In genomic region chr18:12679183-12679786, GRCh38 we compare ENCODE assay signal across 8 cellular contexts. TPM values are rescaled to one million over a fixed set of nuclear protein-coding genes. Genes with fewer than 3 reads are reported as not detected.
DNase-seq lines count a peak whose midpoint lies in the region; ATAC-seq and TF ChIP-seq lines count a peak whose summit lies in the region.

No MANE protein-coding gene starts in this region.

- TF ChIP-seq CTCF in ascending aorta (IDR thresholded peaks at IDR 0.05) (no peak), thoracic aorta (IDR thresholded peaks at IDR 0.05) (no peak), GM13976 (IDR thresholded peaks at IDR 0.05; ENCODE audit: borderline replicate concordance, control extremely low read depth, extremely low read depth, insufficient read depth, missing control alignments) (no peak)

- H3K4me1 ChIP-seq in ascending aorta (no peaks in the 10 kb centered on the region), thoracic aorta (ENCODE audit: control insufficient read depth in 1 of 2, low read depth in 2 of 2) (peaks cover 0 to 9% of the 10 kb centered on the region in 2 donors)
- peaks cover 5% of the 10 kb centered on the region for H3K4me1 ChIP-seq in CD8-positive, alpha-beta memory T cell (ENCODE audit: insufficient read depth, low read length)

- peaks cover 4 to 18% of the 10 kb centered on the region in 2 donors for H3K36me3 ChIP-seq in ascending aorta
- H3K36me3 ChIP-seq in thoracic aorta: peaks cover 8% of the 10 kb centered on the region
- peaks cover 5% of the 10 kb centered on the region for H3K36me3 ChIP-seq in CD8-positive, alpha-beta memory T cell (ENCODE audit: insufficient read depth, low read length)

- peak; percentile 41 for ATAC-seq in left colon
- peak; percentile 57 for ATAC-seq in thoracic aorta (ENCODE audit: insufficient number of reproducible peaks, low FRiP score, low read depth)

- peak overlapping the region; percentile 56 for H3K27ac Mint-ChIP-seq in T-helper 1 cell treated with Interleukin-12 subunit alpha and Interleukin-12 subunit beta and Interleukin-4 antibody, amounts not matched to agents 30 μg/mL and 1 μg/mL, for 36 hours
- peak overlapping the region in 3 of 8 donors; percentile 4 to 26 (median 8) for H3K27ac Mint-ChIP-seq in CD8-positive, alpha-beta memory T cell

- peak overlapping the region in 1 of 2 donors; percentile 54 for H3K4me3 ChIP-seq in ascending aorta
- peak overlapping the region; percentile 69 for H3K4me3 ChIP-seq in thoracic aorta
- H3K4me3 ChIP-seq in CD8-positive, alpha-beta memory T cell (ENCODE audit: low read length): no peak overlapping the region

- no peak overlapping the region for H3K4me3 Mint-ChIP-seq in T-helper 1 cell treated with Interleukin-12 subunit alpha and Interleukin-12 subunit beta and Interleukin-4 antibody, amounts not matched to agents 30 μg/mL and 1 μg/mL, for 36 hours
- H3K4me3 Mint-ChIP-seq in CD8-positive, alpha-beta memory T cell: no peak overlapping the region

- H3K27ac ChIP-seq in ascending aorta: peak overlapping the region; percentile 71 to 79
- H3K27ac ChIP-seq in thoracic aorta: peak overlapping the region; percentile 66 to 87
- H3K27ac ChIP-seq in CD8-positive, alpha-beta memory T cell (ENCODE audit: low read depth, low read length): no peak overlapping the region

- peaks cover 10% of the 10 kb centered on the region for H3K4me1 Mint-ChIP-seq in T-helper 1 cell treated with Interleukin-12 subunit alpha and Interleukin-12 subunit beta and Interleukin-4 antibody, amounts not matched to agents 30 μg/mL and 1 μg/mL, for 36 hours (ENCODE audit: low read depth)
- peaks cover 3 to 5% (median 5%) of the 10 kb centered on the region in 3 donors for H3K4me1 Mint-ChIP-seq in CD8-positive, alpha-beta memory T cell

- H3K27me3 ChIP-seq in ascending aorta (no peaks in the 10 kb centered on the region), thoracic aorta (replicated peaks; ENCODE audit: insufficient read depth) (no peaks in the 10 kb centered on the region)
- no peaks in the 10 kb centered on the region for H3K27me3 ChIP-seq in CD8-positive, alpha-beta memory T cell (ENCODE audit: insufficient read depth, low read length, poor library complexity, severe bottlenecking)

- intact Hi-C loops in ascending aorta (cut with DNase I) (no loop called here), left colon (cut with DNase I, micrococcal nuclease) (no loop called here)

- in situ Hi-C loops in GM13976 (cut with MboI; ENCODE audit: low sequenced_read_pairs, unreplicated experiment): no loop called here

- POLR2A ChIA-PET in CD8-positive, alpha-beta memory T cell (lab: Charles Lee): no interaction called here

- peaks cover 9% of the 10 kb centered on the region for H3K36me3 Mint-ChIP-seq in T-helper 1 cell treated with Interleukin-12 subunit alpha and Interleukin-12 subunit beta and Interleukin-4 antibody, amounts not matched to agents 30 μg/mL and 1 μg/mL, for 36 hours (ENCODE audit: low read depth)
- peaks cover 0 to 47% (median 8%) of the 10 kb centered on the region in 3 donors for H3K36me3 Mint-ChIP-seq in CD8-positive, alpha-beta memory T cell

- H3K27me3 Mint-ChIP-seq in T-helper 1 cell treated with Interleukin-12 subunit alpha and Interleukin-12 subunit beta and Interleukin-4 antibody, amounts not matched to agents 30 μg/mL and 1 μg/mL, for 36 hours (ENCODE audit: low read depth): no peaks in the 10 kb centered on the region
- no peaks in the 10 kb centered on the region for H3K27me3 Mint-ChIP-seq in CD8-positive, alpha-beta memory T cell

- no peak for DNase-seq in T-helper 1 cell
- peak in 1 of 2 donors; percentile 73 for DNase-seq in ascending aorta (ENCODE audit: low spot score in 2 of 2)
- peak; percentile 23 to 42 for DNase-seq in left colon
- DNase-seq in thoracic aorta (ENCODE audit: low spot score): no peak
- DNase-seq in GM13976 (ENCODE audit: low spot score): no peak
- no peak for DNase-seq in T1000 (lab: John Stamatoyannopoulos, UW)
- no peak for DNase-seq in CD8-positive, alpha-beta memory T cell

- H3K9me3 ChIP-seq in ascending aorta (no peaks in the 10 kb centered on the region), thoracic aorta (no peaks in the 10 kb centered on the region)
- H3K9me3 ChIP-seq in CD8-positive, alpha-beta memory T cell (ENCODE audit: low read length): no peaks in the 10 kb centered on the region

- CTCF ChIA-PET in CD8-positive, alpha-beta memory T cell (lab: Charles Lee): no interaction called here

- H3K9me3 Mint-ChIP-seq in T-helper 1 cell treated with Interleukin-12 subunit alpha and Interleukin-12 subunit beta and Interleukin-4 antibody, amounts not matched to agents 30 μg/mL and 1 μg/mL, for 36 hours: no peaks in the 10 kb centered on the region
- no peaks in the 10 kb centered on the region for H3K9me3 Mint-ChIP-seq in CD8-positive, alpha-beta memory T cell

RNA-seq across cellular contexts. Expression of gene SPIRE1, which starts 21.4 kb away (rescaled TPM):
- 16.9 TPM for total RNA-seq in ascending aorta
- total RNA-seq in left colon: 10 to 100 TPM in 1 of 2 donors, 1 to 10 TPM in 1; 5.0 to 13.3 TPM
- 10 to 100 TPM; 26.8 to 39.6 TPM for total RNA-seq in thoracic aorta
- total RNA-seq in CD8-positive, alpha-beta memory T cell: 1 to 10 TPM; 8.1 to 9.9 TPM
- 2.2 TPM for polyA plus RNA-seq in CD8-positive, alpha-beta memory T cell

RNA-seq across cellular contexts. Expression of gene CEP76, which starts 23.2 kb away (rescaled TPM):
- 10.3 TPM for total RNA-seq in ascending aorta
- 1 to 10 TPM; 4.9 to 5.3 TPM for total RNA-seq in left colon
- total RNA-seq in thoracic aorta: 1 to 10 TPM; 5.2 to 8.3 TPM
- total RNA-seq in CD8-positive, alpha-beta memory T cell: 10 to 100 TPM; 11.3 to 15.5 TPM
- 6.4 TPM for polyA plus RNA-seq in CD8-positive, alpha-beta memory T cell

RNA-seq across cellular contexts. Expression of gene PSMG2, which starts 23.6 kb away (rescaled TPM):
- 52.2 TPM for total RNA-seq in ascending aorta
- 10 to 100 TPM; 56.7 to 69.9 TPM for total RNA-seq in left colon
- 10 to 100 TPM; 64.6 to 65.9 TPM for total RNA-seq in thoracic aorta
- 100 to 1,000 TPM; 107 to 116 TPM for total RNA-seq in CD8-positive, alpha-beta memory T cell
- 125 TPM for polyA plus RNA-seq in CD8-positive, alpha-beta memory T cell

Comparison
In these comparisons a context has a peak if more than half of its experiments do, and no peak if none do; other contexts are left out.
1. DNase-seq: peak in left colon (2 of 2); none in T-helper 1 cell (0 of 5), thoracic aorta (single experiment), GM13976 (single experiment), T1000 (single experiment) and CD8-positive, alpha-beta memory T cell (0 of 5).